23 cellular contexts compared by ENCODE assay signal in the genomic region with DNA sequence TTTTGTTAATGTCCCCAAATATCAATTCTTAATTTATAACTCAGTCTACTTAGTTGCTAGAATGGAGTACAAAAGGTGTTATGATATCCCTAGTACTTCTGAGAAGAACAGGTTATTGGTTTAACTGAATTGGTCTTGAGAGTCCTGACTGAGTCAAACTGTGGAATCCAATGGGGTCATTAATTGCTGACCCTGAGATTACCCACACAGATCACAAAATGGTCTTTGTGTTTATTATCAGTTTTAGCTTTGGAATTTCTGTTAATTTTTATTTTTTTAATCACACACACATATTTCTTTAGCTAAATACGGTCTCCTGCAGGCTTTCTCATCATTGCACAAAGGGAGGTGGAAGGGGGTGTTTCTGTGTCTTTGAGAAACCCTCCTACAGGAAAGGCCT.
"Had no signal": no experiment of that assay in that cellular context is flagged by ENCODE, and none has a peak within 500 bp of the region (broad histone marks: within the 10 kb centered on the region; RNA-seq: fewer than 3 reads in every experiment).

No MANE protein-coding gene starts in this region.

- H3K4me3 ChIP-seq: esophagus squamous epithelium, heart right ventricle, lung, prostate gland, smooth muscle cell, stomach, testis, transverse colon, upper lobe of right lung, uterus had no signal

- H3K4me2 ChIP-seq: smooth muscle cell had no signal

- H3K36me3 ChIP-seq: esophagus squamous epithelium, neutrophil, prostate gland, stomach, transverse colon, upper lobe of right lung, uterus had no signal

- H3K9me3 ChIP-seq: esophagus squamous epithelium, heart right ventricle, neutrophil, prostate gland, stomach, testis, transverse colon, upper lobe of right lung, uterus had no signal

- H3K27ac ChIP-seq: esophagus squamous epithelium, neutrophil, prostate gland, stomach, testis, transverse colon, upper lobe of right lung had no signal

- DNase-seq: cortex of kidney; effector memory CD8-positive, alpha-beta T cell; erythroblast; esophagus squamous epithelium; foreskin melanocyte; glutamatergic neuron; heart right ventricle; hippocampal formation; left colon; natural killer cell; stimulated activated CD4-positive, alpha-beta T cell treated with anti-CD3 and anti-CD28 coated beads, Interleukin-2, amount 100 ng/mL, for 24 hours; stimulated activated CD4-positive, alpha-beta T cell treated with anti-CD3 and anti-CD28 coated beads, Interleukin-4, amount 100 ng/mL, for 24 hours; stimulated activated naive CD4-positive, alpha-beta T cell treated with Interleukin-2 at 50 U/mL for 16 hours; stomach; substantia nigra; transverse colon; upper lobe of right lung; uterus had no signal

- H3K4me1 ChIP-seq: prostate gland, transverse colon, upper lobe of right lung had no signal

- H3K27me3 ChIP-seq: esophagus squamous epithelium, heart right ventricle, neutrophil, stomach, testis, transverse colon, upper lobe of right lung, uterus had no signal
